Comparison of ENCODE assay signal across 11 cellular contexts in the genomic region with DNA sequence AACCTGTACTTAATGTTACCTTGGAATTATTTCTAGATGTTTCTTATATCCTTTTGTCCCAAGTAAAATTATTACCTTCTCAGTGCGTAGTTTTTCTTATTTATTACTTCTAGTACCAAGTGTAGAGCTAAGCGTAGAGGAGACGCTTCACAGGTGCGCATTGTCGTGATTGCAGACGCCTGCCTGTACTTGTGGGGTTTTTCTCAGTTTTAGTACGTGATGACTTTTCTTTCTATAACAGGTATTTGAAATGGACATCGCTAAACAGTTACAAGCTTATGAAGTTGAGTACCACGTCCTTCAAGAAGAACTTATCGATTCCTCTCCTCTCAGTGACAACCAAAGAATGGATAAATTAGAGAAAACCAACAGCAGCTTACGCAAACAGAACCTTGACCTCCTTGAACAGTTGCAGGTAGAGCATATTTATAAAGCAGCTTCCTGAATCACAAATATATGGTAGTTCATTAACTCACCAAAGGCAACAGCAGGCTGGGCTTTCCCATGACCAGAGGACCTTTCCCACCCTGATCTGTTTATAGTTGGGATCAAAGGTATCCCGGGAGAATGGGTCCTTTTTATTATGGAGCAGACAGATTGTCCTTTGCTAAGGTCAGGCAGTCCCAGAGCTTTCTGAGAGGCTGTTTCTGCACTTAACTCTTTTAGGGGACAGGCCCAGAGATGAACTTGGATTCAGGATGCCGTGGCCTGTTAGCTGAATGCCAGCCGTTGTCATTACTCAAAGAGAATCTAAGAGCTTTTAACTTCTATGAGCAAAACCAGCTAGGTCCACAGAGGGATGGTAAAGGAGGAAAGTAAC.
A peak's percentile ranks its signal among the peaks of the same experiment; 100 is the strongest.
DNase-seq lines count a peak whose midpoint lies in the region; ATAC-seq and TF ChIP-seq lines count a peak whose summit lies in the region.
"Had no signal": no experiment of that assay in that cellular context is flagged by ENCODE, and none has a peak within 500 bp of the region (broad histone marks: within the 10 kb centered on the region; RNA-seq: fewer than 3 reads in every experiment).

No MANE protein-coding gene starts in this region.

- H3K79me2 ChIP-seq in smooth muscle cell (ENCODE audit: low read depth), result no peaks in the 10 kb centered on the region

- H3K4me1 ChIP-seq in smooth muscle cell (ENCODE audit: low read depth), result peaks cover 45% of the 10 kb centered on the region
- H3K4me1 ChIP-seq in aorta (ENCODE audit: control insufficient read depth in 1 of 2, insufficient read depth in 2 of 2, low read length in 2 of 2), result no peaks in the 10 kb centered on the region

- no peaks in the 10 kb centered on the region for H3K27me3 Mint-ChIP-seq in T-cell

- H3K27ac ChIP-seq in smooth muscle cell (ENCODE audit: low read depth) (peak overlapping the region; percentile 91), aorta (ENCODE audit: low read depth in 1 of 2, low read length in 2 of 2) (no peak overlapping the region)

- H3K9me3 ChIP-seq in smooth muscle cell (replicated peaks; ENCODE audit: low read depth) (no peaks in the 10 kb centered on the region), aorta (ENCODE audit: control insufficient read depth, low read length) (no peaks in the 10 kb centered on the region)

- no peak overlapping the region for H2AFZ ChIP-seq in smooth muscle cell (ENCODE audit: low read depth)

- intact Hi-C loops in aorta (cut with DNase I), result no loop called here

- H3K4me1 Mint-ChIP-seq in T-cell, result peaks cover 54 to 58% (median 54%) of the 10 kb centered on the region in 3 donors

- H3K4me3 ChIP-seq in smooth muscle cell, result no peak overlapping the region
- H3K4me3 ChIP-seq in aorta (ENCODE audit: low read length in 2 of 2), result no peak overlapping the region

- H3K9ac ChIP-seq in smooth muscle cell (ENCODE audit: low read depth), result peak overlapping the region; percentile 14

- H3K36me3 Mint-ChIP-seq in T-cell, result peaks cover 47% of the 10 kb centered on the region

- TF ChIP-seq CTCF in smooth muscle cell (IDR thresholded peaks at IDR 0.05; ENCODE audit: borderline replicate concordance, insufficient read depth, poor library complexity, severe bottlenecking), result no peak

- H3K9me3 Mint-ChIP-seq in T-cell, result no peaks in the 10 kb centered on the region

- H3K36me3 ChIP-seq in smooth muscle cell (ENCODE audit: low read depth), result no peaks in the 10 kb centered on the region
- H3K36me3 ChIP-seq in aorta (ENCODE audit: control insufficient read depth in 1 of 2, insufficient read depth in 2 of 2, low read length in 1 of 2), result peaks cover 0 to 13% of the 10 kb centered on the region in 2 donors

- POLR2A ChIA-PET in T-cell (lab: Charles Lee), result interaction anchor here in 1 of 2 donors (0.6 to 0.7 kb wide), 2 partner anchors 32 to 534 kb away, joined by 3 read pairs; no protein-coding TSS in a partner anchor

- H4K20me1 ChIP-seq in smooth muscle cell (ENCODE audit: low read depth), result no peaks in the 10 kb centered on the region

- peak overlapping the region; percentile 56 for H3K4me2 ChIP-seq in smooth muscle cell

- H3K27ac Mint-ChIP-seq in T-cell, result peak overlapping the region; percentile 51 to 82

- ATAC-seq in T-cell (replicated peaks in 1 of 4), result no peak
- no peak for ATAC-seq in aorta (ENCODE audit: low FRiP score)
- ATAC-seq in SK-N-SH treated with all-trans-retinoic acid at 6 μM for 48 hours, result no peak
- ATAC-seq: Panc1 had no signal

- DNase-seq in activated CD8-positive, alpha-beta memory T cell treated with anti-CD3 and anti-CD28 coated beads, Interleukin-2, amount 50 U/mL, for 48 hours, result peak; percentile 42
- no peak for DNase-seq in activated CD8-positive, alpha-beta memory T cell treated with anti-CD3 and anti-CD28 coated beads, Interleukin-2, amount 50 U/mL, for 4 hours
- DNase-seq in T-cell (no peak), kidney glomerular epithelial cell (lab: John Stamatoyannopoulos, UW) (peak; percentile 24), smooth muscle cell (lab: John Stamatoyannopoulos, UW; ENCODE audit: unreplicated experiment) (no peak), CD1c-positive myeloid dendritic cell (ENCODE audit: extremely low spot score) (no peak), aorta (no peak)
- DNase-seq: cortex of kidney, NCI-H1417 treated with DMSO at 0.1 percent for 48 hours had no signal

- CTCF ChIA-PET in T-cell (lab: Charles Lee), result interaction anchor here in 1 of 2 donors (0.7 to 1.5 kb wide), 2 partner anchors 47 to 542 kb away, joined by 3 to 5 read pairs; no protein-coding TSS in a partner anchor

- whole genome bisulfite sequencing in smooth muscle cell (ENCODE audit: low lambda C conversion rate), result 92% methylated on average over 14 of the region's 14 CpGs
- 87 to 89% methylated on average over 14 of the region's 14 CpGs for WGBS in aorta, 2 donors

- H3F3A ChIP-seq in smooth muscle cell (ENCODE audit: low read depth), result peaks cover 12% of the 10 kb centered on the region

- no peak overlapping the region for H3K4me3 Mint-ChIP-seq in T-cell

- no peaks in the 10 kb centered on the region for H3K27me3 ChIP-seq in smooth muscle cell (ENCODE audit: low read depth)
- no peaks in the 10 kb centered on the region for H3K27me3 ChIP-seq in aorta (ENCODE audit: control insufficient read depth in 1 of 2, insufficient read depth in 2 of 2, low read length in 1 of 2)

TF ChIP-seq in SK-N-SH treated with all-trans-retinoic acid at 6 μM for 48 hours, 23 proteins besides CTCF, POLR2A, EP300 and RAD21:
- TF ChIP-seq SNAI2 (CRISPR knock-in tag; IDR thresholded peaks at IDR 0.05) (no peak), ZFP30 (CRISPR knock-in tag; IDR thresholded peaks at IDR 0.05) (no peak), BACH2 (CRISPR knock-in tag; IDR thresholded peaks at IDR 0.05; ENCODE audit: borderline replicate concordance) (no peak), ZC3H10 (CRISPR knock-in tag; IDR thresholded peaks at IDR 0.05) (no peak), ISL1 (CRISPR knock-in tag; IDR thresholded peaks at IDR 0.05) (no peak), RARB (CRISPR knock-in tag; IDR thresholded peaks at IDR 0.05) (no peak), OSR1 (CRISPR knock-in tag; IDR thresholded peaks at IDR 0.05) (no peak), PPARA (CRISPR knock-in tag; IDR thresholded peaks at IDR 0.05; ENCODE audit: borderline replicate concordance) (no peak)
- TF ChIP-seq, protein P1, sequence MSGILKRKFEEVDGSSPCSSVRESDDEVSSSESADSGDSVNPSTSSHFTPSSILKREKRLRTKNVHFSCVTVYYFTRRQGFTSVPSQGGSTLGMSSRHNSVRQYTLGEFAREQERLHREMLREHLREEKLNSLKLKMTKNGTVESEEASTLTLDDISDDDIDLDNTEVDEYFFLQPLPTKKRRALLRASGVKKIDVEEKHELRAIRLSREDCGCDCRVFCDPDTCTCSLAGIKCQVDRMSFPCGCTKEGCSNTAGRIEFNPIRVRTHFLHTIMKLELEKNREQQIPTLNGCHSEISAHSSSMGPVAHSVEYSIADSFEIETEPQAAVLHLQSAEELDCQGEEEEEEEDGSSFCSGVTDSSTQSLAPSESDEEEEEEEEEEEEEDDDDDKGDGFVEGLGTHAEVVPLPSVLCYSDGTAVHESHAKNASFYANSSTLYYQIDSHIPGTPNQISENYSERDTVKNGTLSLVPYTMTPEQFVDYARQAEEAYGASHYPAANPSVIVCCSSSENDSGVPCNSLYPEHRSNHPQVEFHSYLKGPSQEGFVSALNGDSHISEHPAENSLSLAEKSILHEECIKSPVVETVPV (CRISPR knock-in tag; IDR thresholded peaks at IDR 0.05), result no peak
TF ChIP-seq in SK-N-SH treated with all-trans-retinoic acid at 6 μM for 48 hours: peak in this region for 0.

Comparison
In these comparisons a context has a peak if more than half of its experiments do, and no peak if none do; other contexts are left out.
1. DNase-seq: peak in activated CD8-positive, alpha-beta memory T cell treated with anti-CD3 and anti-CD28 coated beads, Interleukin-2, amount 50 U/mL, for 48 hours (single experiment) and kidney glomerular epithelial cell (single experiment); none in activated CD8-positive, alpha-beta memory T cell treated with anti-CD3 and anti-CD28 coated beads, Interleukin-2, amount 50 U/mL, for 4 hours (single experiment), T-cell (0 of 34), smooth muscle cell (single experiment), CD1c-positive myeloid dendritic cell (single experiment) and aorta (0 of 2).